In the genomic region with DNA sequence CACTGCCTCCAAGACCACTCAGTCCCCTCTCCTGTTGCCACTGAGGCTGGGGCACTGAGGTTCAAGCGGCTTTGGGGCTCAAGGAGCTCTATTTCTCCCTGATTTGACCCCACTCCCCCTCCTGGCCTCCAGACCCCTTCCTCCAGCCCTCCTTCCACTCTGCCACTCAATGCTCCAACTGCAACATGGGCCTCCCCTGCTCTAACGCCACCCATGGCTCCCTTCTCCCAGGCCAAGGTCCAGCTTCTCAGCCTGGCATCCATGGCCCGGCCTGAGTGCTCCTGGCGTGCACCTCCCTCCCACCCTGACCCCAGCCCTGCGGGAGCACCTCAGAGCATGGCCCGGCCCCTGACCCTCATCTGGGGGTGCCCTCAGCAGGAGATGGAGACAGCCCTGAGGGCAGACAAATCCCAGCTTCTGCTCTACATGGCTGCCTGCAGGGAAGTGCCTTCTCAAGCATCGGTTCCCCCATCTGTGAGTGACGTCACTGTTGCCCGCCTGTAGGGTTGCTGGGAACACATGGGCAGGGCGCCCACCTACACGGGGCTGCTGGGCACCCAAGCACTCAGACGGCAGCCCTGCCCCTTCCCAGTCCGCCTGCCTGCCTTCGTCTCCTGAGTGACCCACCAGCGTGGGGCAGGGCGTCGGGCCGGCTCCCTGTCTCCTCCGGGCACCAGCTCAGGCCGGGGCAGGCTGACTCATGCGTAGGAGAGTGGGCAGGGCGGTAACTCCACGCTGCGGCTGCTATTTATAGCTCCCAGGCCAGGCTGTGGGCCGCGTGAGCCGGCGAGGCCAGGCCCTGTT, we compare ENCODE assay signal across 8 cellular contexts. TPM values are rescaled to one million over a fixed set of nuclear protein-coding genes. Genes with fewer than 3 reads are reported as not detected.
A peak's percentile ranks its signal among the peaks of the same experiment; 100 is the strongest.
DNase-seq lines count a peak whose midpoint lies in the region; ATAC-seq and TF ChIP-seq lines count a peak whose summit lies in the region.

No MANE protein-coding gene starts in this region.

- WGBS in adrenal gland, 4 donors = 37 to 84% (median 49%) methylated on average over 4 to 28 of the region's 28 CpGs

- intact Hi-C loops in adrenal gland (cut with DNase I) (no loop called here), left ventricle myocardium inferior (cut with micrococcal nuclease) (no loop called here)

- ATAC-seq in GM18867 (IDR thresholded peaks at IDR 0.05; ENCODE audit: unreplicated experiment) (no peak), HG03108 (IDR thresholded peaks at IDR 0.05; ENCODE audit: unreplicated experiment) (no peak), HG03135 (IDR thresholded peaks at IDR 0.05; ENCODE audit: unreplicated experiment) (no peak)

- H3K36me3 ChIP-seq in HEK293 (ENCODE audit: control insufficient read depth in 2 of 2, insufficient read depth in 1 of 2, low read length in 2 of 2) = peaks cover 0 to 5% of the 10 kb centered on the region in 2 experiments; a peak in 1 of 3 replicates
- H3K36me3 ChIP-seq in adrenal gland (replicated peaks in 1 of 2) = no peaks in the 10 kb centered on the region
- H3K36me3 ChIP-seq in left ventricle myocardium inferior = no peaks in the 10 kb centered on the region

- H3K27me3 ChIP-seq in adrenal gland = peaks cover 5% of the 10 kb centered on the region
- H3K27me3 ChIP-seq in left ventricle myocardium inferior (ENCODE audit: low read depth) = peaks cover 94% of the 10 kb centered on the region

- CTCF ChIA-PET in HEK293 (lab: Yijun Ruan, JAX) = interaction anchor here (1.2 kb wide), 1 partner anchor 74 kb away, joined by 6 read pairs; no protein-coding TSS in a partner anchor

- H3K4me3 ChIP-seq in HEK293 (ENCODE audit: low read depth, low read length) (no peak overlapping the region), adrenal gland (no peak overlapping the region), left ventricle myocardium inferior (peak overlapping the region; percentile 73)

- TF ChIP-seq CTCF in HEK293 (tag by site-specific recombination; IDR thresholded peaks at IDR 0.05) (no peak), adrenal gland (IDR thresholded peaks at IDR 0.05) (no peak), left ventricle myocardium inferior (IDR thresholded peaks at IDR 0.05; ENCODE audit: borderline replicate concordance) (no peak)

- H3K4me1 ChIP-seq in HEK293 (ENCODE audit: control insufficient read depth, insufficient read depth, low read length) (no peaks in the 10 kb centered on the region), adrenal gland (replicated peaks in 1 of 2) (peaks cover 12 to 24% of the 10 kb centered on the region in 2 donors), left ventricle myocardium inferior (peaks cover 43% of the 10 kb centered on the region)

- peak; percentile 84 to 94 (median 90) for DNase-seq in adrenal gland
- peak; percentile 73 for DNase-seq in left ventricle myocardium inferior
- peak; percentile 17 for DNase-seq in smooth muscle cell of the brain vasculature (ENCODE audit: low read depth, low spot score)
- DNase-seq in NCI-H2171 (lab: John Stamatoyannopoulos, UW) = no peak

- peak in 1 of 2 donors; percentile 32 for TF ChIP-seq POLR2A in adrenal gland (IDR thresholded peaks at IDR 0.05)

- H3K9me3 ChIP-seq in HEK293 (ENCODE audit: control insufficient read depth, insufficient read depth, low read depth, low read length) = no peaks in the 10 kb centered on the region
- H3K9me3 ChIP-seq in adrenal gland (replicated peaks in 1 of 3) = no peaks in the 10 kb centered on the region
- no peaks in the 10 kb centered on the region for H3K9me3 ChIP-seq in left ventricle myocardium inferior (replicated peaks)

- H3K27ac ChIP-seq in HEK293 (ENCODE audit: extremely low read depth, low read depth, low read length) (no peak overlapping the region), adrenal gland (peak overlapping the region in 3 of 5 donors; percentile 16 to 73 (median 66)), left ventricle myocardium inferior (replicated peaks) (peak overlapping the region; percentile 94)

- POLR2A ChIA-PET in HEK293 (lab: Yijun Ruan, JAX) = interaction anchor here (1.1 kb wide), 1 partner anchor 21 kb away, joined by 3 read pairs; no protein-coding TSS in a partner anchor

TF ChIP-seq in HEK293, 187 proteins besides CTCF, POLR2A, EP300 and RAD21 (continues in another document):
- TF ChIP-seq ZNF677 (tag by site-specific recombination; IDR thresholded peaks at IDR 0.05) (no peak), FEZF1 (tag by site-specific recombination; IDR thresholded peaks at IDR 0.05) (no peak), SP7 (tag by site-specific recombination; IDR thresholded peaks at IDR 0.05) (peak; percentile 68; the same call in 1 of the 2 replicates), ZNF530 (tag by site-specific recombination; IDR thresholded peaks at IDR 0.05; ENCODE audit: low read depth) (no peak), TCF7L2 (IDR thresholded peaks at IDR 0.05; ENCODE audit: borderline replicate concordance, low read depth, low read length) (no peak), HOXC10 (CRISPR knock-in tag; IDR thresholded peaks at IDR 0.05) (no peak), ZBTB21 (tag by site-specific recombination; IDR thresholded peaks at IDR 0.05) (no peak), ZNF629 (tag by site-specific recombination; IDR thresholded peaks at IDR 0.05) (0 out of 2 replicates have a peak, but pooled peaks have one; percentile 39), ZNF529 (tag by site-specific recombination; IDR thresholded peaks at IDR 0.05; ENCODE audit: insufficient replicate concordance) (no peak)
- TF ChIP-seq, protein P1, sequence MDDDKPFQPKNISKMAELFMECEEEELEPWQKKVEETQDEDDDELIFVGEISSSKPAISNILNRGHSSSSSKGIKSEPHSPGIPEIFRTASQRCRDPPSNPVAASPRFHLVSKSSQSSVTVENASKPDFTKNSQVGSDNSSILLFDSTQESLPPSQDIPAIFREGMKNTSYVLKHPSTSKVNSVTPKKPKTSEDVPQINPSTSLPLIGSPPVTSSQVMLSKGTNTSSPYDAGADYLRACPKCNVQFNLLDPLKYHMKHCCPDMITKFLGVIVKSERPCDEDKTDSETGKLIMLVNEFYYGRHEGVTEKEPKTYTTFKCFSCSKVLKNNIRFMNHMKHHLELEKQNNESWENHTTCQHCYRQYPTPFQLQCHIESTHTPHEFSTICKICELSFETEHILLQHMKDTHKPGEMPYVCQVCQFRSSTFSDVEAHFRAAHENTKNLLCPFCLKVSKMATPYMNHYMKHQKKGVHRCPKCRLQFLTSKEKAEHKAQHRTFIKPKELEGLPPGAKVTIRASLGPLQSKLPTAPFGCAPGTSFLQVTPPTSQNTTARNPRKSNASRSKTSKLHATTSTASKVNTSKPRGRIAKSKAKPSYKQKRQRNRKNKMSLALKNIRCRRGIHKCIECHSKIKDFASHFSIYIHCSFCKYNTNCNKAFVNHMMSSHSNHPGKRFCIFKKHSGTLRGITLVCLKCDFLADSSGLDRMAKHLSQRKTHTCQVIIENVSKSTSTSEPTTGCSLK (tag by site-specific recombination; IDR thresholded peaks at IDR 0.05) = no peak
- TF ChIP-seq, protein P2, sequence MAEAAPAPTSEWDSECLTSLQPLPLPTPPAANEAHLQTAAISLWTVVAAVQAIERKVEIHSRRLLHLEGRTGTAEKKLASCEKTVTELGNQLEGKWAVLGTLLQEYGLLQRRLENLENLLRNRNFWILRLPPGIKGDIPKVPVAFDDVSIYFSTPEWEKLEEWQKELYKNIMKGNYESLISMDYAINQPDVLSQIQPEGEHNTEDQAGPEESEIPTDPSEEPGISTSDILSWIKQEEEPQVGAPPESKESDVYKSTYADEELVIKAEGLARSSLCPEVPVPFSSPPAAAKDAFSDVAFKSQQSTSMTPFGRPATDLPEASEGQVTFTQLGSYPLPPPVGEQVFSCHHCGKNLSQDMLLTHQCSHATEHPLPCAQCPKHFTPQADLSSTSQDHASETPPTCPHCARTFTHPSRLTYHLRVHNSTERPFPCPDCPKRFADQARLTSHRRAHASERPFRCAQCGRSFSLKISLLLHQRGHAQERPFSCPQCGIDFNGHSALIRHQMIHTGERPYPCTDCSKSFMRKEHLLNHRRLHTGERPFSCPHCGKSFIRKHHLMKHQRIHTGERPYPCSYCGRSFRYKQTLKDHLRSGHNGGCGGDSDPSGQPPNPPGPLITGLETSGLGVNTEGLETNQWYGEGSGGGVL (tag by site-specific recombination; IDR thresholded peaks at IDR 0.05) = no peak
- TF ChIP-seq, protein P3, sequence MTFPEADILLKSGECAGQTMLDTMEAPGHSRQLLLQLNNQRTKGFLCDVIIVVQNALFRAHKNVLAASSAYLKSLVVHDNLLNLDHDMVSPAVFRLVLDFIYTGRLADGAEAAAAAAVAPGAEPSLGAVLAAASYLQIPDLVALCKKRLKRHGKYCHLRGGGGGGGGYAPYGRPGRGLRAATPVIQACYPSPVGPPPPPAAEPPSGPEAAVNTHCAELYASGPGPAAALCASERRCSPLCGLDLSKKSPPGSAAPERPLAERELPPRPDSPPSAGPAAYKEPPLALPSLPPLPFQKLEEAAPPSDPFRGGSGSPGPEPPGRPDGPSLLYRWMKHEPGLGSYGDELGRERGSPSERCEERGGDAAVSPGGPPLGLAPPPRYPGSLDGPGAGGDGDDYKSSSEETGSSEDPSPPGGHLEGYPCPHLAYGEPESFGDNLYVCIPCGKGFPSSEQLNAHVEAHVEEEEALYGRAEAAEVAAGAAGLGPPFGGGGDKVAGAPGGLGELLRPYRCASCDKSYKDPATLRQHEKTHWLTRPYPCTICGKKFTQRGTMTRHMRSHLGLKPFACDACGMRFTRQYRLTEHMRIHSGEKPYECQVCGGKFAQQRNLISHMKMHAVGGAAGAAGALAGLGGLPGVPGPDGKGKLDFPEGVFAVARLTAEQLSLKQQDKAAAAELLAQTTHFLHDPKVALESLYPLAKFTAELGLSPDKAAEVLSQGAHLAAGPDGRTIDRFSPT (tag by site-specific recombination; IDR thresholded peaks at IDR 0.05) = peak; percentile 85
- TF ChIP-seq, protein P4, sequence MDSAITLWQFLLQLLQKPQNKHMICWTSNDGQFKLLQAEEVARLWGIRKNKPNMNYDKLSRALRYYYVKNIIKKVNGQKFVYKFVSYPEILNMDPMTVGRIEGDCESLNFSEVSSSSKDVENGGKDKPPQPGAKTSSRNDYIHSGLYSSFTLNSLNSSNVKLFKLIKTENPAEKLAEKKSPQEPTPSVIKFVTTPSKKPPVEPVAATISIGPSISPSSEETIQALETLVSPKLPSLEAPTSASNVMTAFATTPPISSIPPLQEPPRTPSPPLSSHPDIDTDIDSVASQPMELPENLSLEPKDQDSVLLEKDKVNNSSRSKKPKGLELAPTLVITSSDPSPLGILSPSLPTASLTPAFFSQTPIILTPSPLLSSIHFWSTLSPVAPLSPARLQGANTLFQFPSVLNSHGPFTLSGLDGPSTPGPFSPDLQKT (IDR thresholded peaks at IDR 0.05; ENCODE audit: borderline replicate concordance, low read depth, low read length) = no peak

RNA-seq across cellular contexts. Expression of a gene that starts 1.6 kb away (rescaled TPM):
- total RNA-seq in adrenal gland (1 to 10 TPM in 6 of 8 donors, under 1 TPM in 2; 0.09 to 4.8 (median 2.2) TPM), left ventricle myocardium inferior (195 TPM)
- 1 to 10 TPM; 1.4 to 2.3 (median 1.7) TPM for polyA plus RNA-seq in adrenal gland

RNA-seq across cellular contexts. Expression of a gene that starts 17.1 kb away (rescaled TPM):
- total RNA-seq in adrenal gland (10 to 100 TPM; 35.0 to 75.8 (median 40.8) TPM), left ventricle myocardium inferior (22.6 TPM)
- 10 to 100 TPM; 39.4 to 72.2 (median 44.2) TPM for polyA plus RNA-seq in adrenal gland

RNA-seq across cellular contexts. Expression of a gene that starts 20.2 kb away (rescaled TPM):
- 10 to 100 TPM in 5 of 8 donors, 1 to 10 TPM in 3; 7.4 to 16.5 (median 10.4) TPM for total RNA-seq in adrenal gland
- 1 to 10 TPM; 2.9 to 7.8 (median 5.1) TPM for polyA plus RNA-seq in adrenal gland
- 46.6 TPM for total RNA-seq in left ventricle myocardium inferior

Comparison
In these comparisons a context has a peak if more than half of its experiments do, and no peak if none do; other contexts are left out.
1. RNA of a gene that starts 1.6 kb away (total RNA-seq): 195 TPM in left ventricle myocardium inferior (single experiment); 0.09 to 4.8 TPM in adrenal gland; every median in the first group is over 10 times any median in the second.